Comparison of ENCODE assay signal across 29 cellular contexts in the genomic region with DNA sequence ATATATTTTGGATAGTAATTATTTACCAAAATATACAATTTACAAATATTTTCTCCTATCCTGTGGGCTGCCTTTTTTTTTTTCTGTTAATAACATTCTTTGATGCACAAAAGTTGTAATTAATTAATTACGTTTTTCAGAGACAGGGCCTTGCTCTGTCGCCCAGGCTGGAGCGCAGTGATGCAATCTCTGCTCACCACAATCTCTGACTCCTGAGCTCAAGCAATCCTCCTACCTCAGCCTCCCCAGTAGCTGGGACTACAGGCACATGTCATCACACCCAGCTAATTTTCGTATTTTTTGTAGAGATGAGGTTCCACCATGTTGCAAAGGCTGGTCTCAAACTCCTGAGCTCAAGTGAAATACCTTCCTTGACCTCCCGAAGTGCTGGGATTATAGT.
"Had no signal": no experiment of that assay in that cellular context is flagged by ENCODE, and none has a peak within 500 bp of the region (broad histone marks: within the 10 kb centered on the region; RNA-seq: fewer than 3 reads in every experiment).

No MANE protein-coding gene starts in this region.

- H3K27me3 ChIP-seq: colonic mucosa, dorsolateral prefrontal cortex, esophagus muscularis mucosa, esophagus squamous epithelium, foreskin keratinocyte, gastrocnemius medialis, gastroesophageal sphincter, heart left ventricle, heart right ventricle, hepatocyte had no signal

- H3K36me3 ChIP-seq: colonic mucosa, esophagus muscularis mucosa, esophagus squamous epithelium, gastrocnemius medialis, gastroesophageal sphincter, heart left ventricle, heart right ventricle had no signal

- H3K9me3 ChIP-seq: colonic mucosa, esophagus muscularis mucosa, esophagus squamous epithelium, gastrocnemius medialis, gastroesophageal sphincter, heart left ventricle, heart right ventricle had no signal

- H3K27ac ChIP-seq: colonic mucosa, coronary artery, dorsolateral prefrontal cortex, epithelial cell of prostate, esophagus muscularis mucosa, esophagus squamous epithelium, foreskin keratinocyte, gastrocnemius medialis, gastroesophageal sphincter, heart left ventricle, heart right ventricle, hepatocyte had no signal

- H3K4me1 Mint-ChIP-seq: endodermal cell had no signal

- DNase-seq: colonic mucosa; cortex of kidney; dermis blood vessel endothelial cell; dorsolateral prefrontal cortex; effector CD4-positive, alpha-beta T cell; effector CD8-positive, alpha-beta T cell; effector memory CD4-positive, alpha-beta T cell; effector memory CD8-positive, alpha-beta T cell; endodermal cell; erythroblast; esophagus squamous epithelium; foreskin fibroblast; foreskin keratinocyte; foreskin melanocyte; gastrocnemius medialis; head of caudate nucleus; heart left ventricle; heart right ventricle had no signal

- H3K4me2 ChIP-seq: hepatocyte had no signal

- H3K27ac Mint-ChIP-seq: dendritic cell treated with granulocyte-macrophage colony-stimulating factor and Interleukin-4, amounts not matched to agents 40 ng/mL and 50 ng/mL, for 4 days; effector memory CD8-positive, alpha-beta T cell; endodermal cell had no signal

- H3K4me3 ChIP-seq: colonic mucosa, coronary artery, dorsolateral prefrontal cortex, esophagus muscularis mucosa, esophagus squamous epithelium, gastrocnemius medialis, gastroesophageal sphincter, heart left ventricle, heart right ventricle, hepatocyte had no signal

- H3K79me2 ChIP-seq: hepatocyte had no signal

- H3K27me3 Mint-ChIP-seq: dendritic cell treated with granulocyte-macrophage colony-stimulating factor and Interleukin-4, amounts not matched to agents 40 ng/mL and 50 ng/mL, for 4 days had no signal

- ATAC-seq: effector memory CD8-positive, alpha-beta T cell; esophagus mucosa; foreskin keratinocyte; gastrocnemius medialis; gastroesophageal sphincter; heart left ventricle; heart right ventricle had no signal

- H3K9me3 Mint-ChIP-seq: dendritic cell treated with granulocyte-macrophage colony-stimulating factor and Interleukin-4, amounts not matched to agents 40 ng/mL and 50 ng/mL, for 4 days; effector memory CD8-positive, alpha-beta T cell had no signal

- H3K4me3 Mint-ChIP-seq: dendritic cell treated with granulocyte-macrophage colony-stimulating factor and Interleukin-4, amounts not matched to agents 40 ng/mL and 50 ng/mL, for 4 days; effector memory CD8-positive, alpha-beta T cell; endodermal cell had no signal

- H3K4me1 ChIP-seq: colonic mucosa, esophagus muscularis mucosa, esophagus squamous epithelium, foreskin keratinocyte, gastrocnemius medialis, gastroesophageal sphincter, heart left ventricle, heart right ventricle had no signal

- H2AFZ ChIP-seq: hepatocyte had no signal

- FAIRE-seq: colon, endometrium, endothelial cell of umbilical vein, frontal cortex had no signal
